In genomic region chr20:20802328-20802727, GRCh38 we compare ENCODE assay signal across 24 cellular contexts.
"Had no signal": no experiment of that assay in that cellular context is flagged by ENCODE, and none has a peak within 500 bp of the region (broad histone marks: within the 10 kb centered on the region; RNA-seq: fewer than 3 reads in every experiment).

No MANE protein-coding gene starts in this region.

- H3K27me3 ChIP-seq: brain microvascular endothelial cell, tibial nerve had no signal

- H3K4me1 ChIP-seq: gastroesophageal sphincter had no signal

- H3K27ac ChIP-seq: brain microvascular endothelial cell, epithelial cell of prostate, gastroesophageal sphincter, skin epidermis, tibial nerve had no signal

- DNase-seq: activated B cell treated with CpG ODN at 0.5 μM for 24 hours; activated CD4-positive, alpha-beta T cell treated with anti-CD3 and anti-CD28 coated beads for 48 hours; activated CD8-positive, alpha-beta memory T cell treated with anti-CD3 and anti-CD28 coated beads, Interleukin-2, amount 50 U/mL, for 4 hours; activated CD8-positive, alpha-beta T cell treated with anti-CD3 and anti-CD28 coated beads, Interleukin-2, amount 10 ng/mL, durations not matched to agents 7 days and 5 days; activated gamma-delta T cell treated with Interleukin-2 at 50 U/mL for 16 hours; amygdala; brain microvascular endothelial cell; cortex of kidney; effector CD8-positive, alpha-beta T cell; left ventricle myocardium superior; mesenchymal stem cell; nucleus accumbens; posterior cingulate gyrus; stimulated activated CD4-positive, alpha-beta T cell treated with anti-CD3 and anti-CD28 coated beads, Interleukin-4, amount 100 ng/mL, for 4 hours; stimulated activated CD8-positive, alpha-beta memory T cell treated with anti-CD3 and anti-CD28 coated beads, Interleukin-4, amount 100 ng/mL, for 48 hours; stimulated activated naive CD4-positive, alpha-beta T cell treated with Interleukin-2 at 50 U/mL for 16 hours; substantia nigra had no signal

- H3K9me3 ChIP-seq: tibial nerve had no signal

- H3K4me3 ChIP-seq: gastroesophageal sphincter, skin epidermis, tibial nerve had no signal

- H3K36me3 ChIP-seq: brain microvascular endothelial cell, gastroesophageal sphincter, tibial nerve had no signal

- ATAC-seq: activated CD8-positive, alpha-beta T cell treated with anti-CD3 and anti-CD28 coated beads, Interleukin-2, amount 10 ng/mL, durations not matched to agents 7 days and 5 days; gastroesophageal sphincter; natural killer cell treated with Interleukin-12 subunit alpha and Interleukin-12 subunit beta and Interleukin-15 and Interleukin-18, amount 100 ng/mL, for 72 hours had no signal

- FAIRE-seq: islet of Langerhans, TTC549 had no signal
